8 cellular contexts compared by ENCODE assay signal in the genomic region with DNA sequence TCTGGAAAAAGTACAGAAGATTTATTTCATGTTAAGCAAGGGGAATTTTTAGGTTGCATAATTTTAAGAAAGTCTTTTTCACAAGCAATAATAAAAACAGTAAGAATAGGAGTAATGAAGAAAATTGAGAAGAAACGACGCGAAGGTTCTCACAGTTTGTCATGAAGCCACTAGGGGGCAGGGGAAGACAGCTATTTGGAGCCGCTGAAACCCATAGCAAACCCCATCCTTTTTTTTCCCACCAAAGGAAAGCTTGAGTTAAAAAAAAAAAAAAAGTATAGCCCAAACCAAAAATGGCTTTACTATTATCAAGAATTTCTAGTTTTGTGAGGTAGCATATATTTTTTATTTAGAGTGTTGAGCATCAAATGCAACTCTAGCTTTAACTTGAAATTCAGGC.
DNase-seq lines count a peak whose midpoint lies in the region; ATAC-seq and TF ChIP-seq lines count a peak whose summit lies in the region.

No MANE protein-coding gene starts in this region.

- H3K27me3 ChIP-seq in DOHH2 (ENCODE audit: control insufficient read depth, low read length) = peaks cover 4% of the 10 kb centered on the region; the same call in 1 of the 2 replicates

- ATAC-seq in HG03354 (IDR thresholded peaks at IDR 0.05; ENCODE audit: poor library complexity, severe bottlenecking, unreplicated experiment) (peak; percentile 60), HG03439 (IDR thresholded peaks at IDR 0.05; ENCODE audit: unreplicated experiment) (no peak), GM21447 (IDR thresholded peaks at IDR 0.05; ENCODE audit: unreplicated experiment) (no peak)

- H3K79me2 ChIP-seq in DOHH2 (ENCODE audit: control insufficient read depth, low read length) = no peaks in the 10 kb centered on the region

- no peaks in the 10 kb centered on the region for H4K20me1 ChIP-seq in DOHH2 (ENCODE audit: control insufficient read depth, insufficient read depth, low read depth, low read length)

- TF ChIP-seq CTCF in DOHH2 (IDR thresholded peaks at IDR 0.05; ENCODE audit: low read depth, low read length, poor library complexity, severe bottlenecking) = peak; percentile 74

- H3K36me3 ChIP-seq in DOHH2 (ENCODE audit: control insufficient read depth, low read length) = no peaks in the 10 kb centered on the region

- peak; percentile 49 for DNase-seq in NOMO-1 treated with dmso at 0.1 percent for 144 hours (lab: John Stamatoyannopoulos, UW; ENCODE audit: unreplicated experiment)
- peak; percentile 15 for DNase-seq in activated T-helper 9 cell treated with anti-CD3 and anti-CD28 coated beads, Interleukin-2, amount 50 U/mL, for 16 hours (ENCODE audit: low read depth)
- DNase-seq in glomerular endothelial cell (ENCODE audit: extremely low read depth, low read depth, low spot score) = peak; percentile 22
- peak; percentile 66 for DNase-seq in putamen (ENCODE audit: low spot score)

- H3K27ac ChIP-seq in DOHH2 (ENCODE audit: low read depth, low read length) = no peak overlapping the region

- no peaks in the 10 kb centered on the region; the same call in 1 of the 2 replicates for H3K9me3 ChIP-seq in DOHH2 (ENCODE audit: control insufficient read depth, insufficient read depth, low read length)

- no peak overlapping the region for H3K4me3 ChIP-seq in DOHH2 (ENCODE audit: low read length)

- H3K9me2 ChIP-seq in DOHH2 (replicated peaks; ENCODE audit: control insufficient read depth, low read length) = no peaks in the 10 kb centered on the region

- no peaks in the 10 kb centered on the region for H3F3A ChIP-seq in DOHH2 (ENCODE audit: control insufficient read depth, insufficient read depth)

- no peaks in the 10 kb centered on the region for H3K4me1 ChIP-seq in DOHH2 (ENCODE audit: control insufficient read depth, low read length)

- no peak overlapping the region for H3K4me2 ChIP-seq in DOHH2 (ENCODE audit: low read length)

Comparison
In these comparisons a context has a peak if more than half of its experiments do, and no peak if none do; other contexts are left out.
1. DNase-seq: peak in every context shown above with its lines; median percentile 66 in putamen; 49 in NOMO-1 treated with dmso at 0.1 percent for 144 hours; 22 in glomerular endothelial cell; 15 in activated T-helper 9 cell treated with anti-CD3 and anti-CD28 coated beads, Interleukin-2, amount 50 U/mL, for 16 hours.